Comparison of ENCODE assay signal across 16 cellular contexts in genomic region chr6:142361345-142361744, GRCh38. TPM values are rescaled to one million over a fixed set of nuclear protein-coding genes. Genes with fewer than 3 reads are reported as not detected.
A peak's percentile ranks its signal among the peaks of the same experiment; 100 is the strongest.
DNase-seq lines count a peak whose midpoint lies in the region; ATAC-seq, FAIRE-seq and TF ChIP-seq lines count a peak whose summit lies in the region.
"Had no signal": no experiment of that assay in that cellular context is flagged by ENCODE, and none has a peak within 500 bp of the region (broad histone marks: within the 10 kb centered on the region; RNA-seq: fewer than 3 reads in every experiment).

No MANE protein-coding gene starts in this region.

- no peaks in the 10 kb centered on the region for H3K27me3 ChIP-seq in endothelial cell of umbilical vein (ENCODE audit: control insufficient read depth in 2 of 2, insufficient read depth in 2 of 2, low read length in 2 of 2)

- H3K9me3 ChIP-seq in A549, result no peaks in the 10 kb centered on the region
- H3K9me3 ChIP-seq in HEK293 (ENCODE audit: control insufficient read depth, insufficient read depth, low read depth, low read length), result no peaks in the 10 kb centered on the region
- no peaks in the 10 kb centered on the region for H3K9me3 ChIP-seq in endothelial cell of umbilical vein (replicated peaks; ENCODE audit: control insufficient read depth, insufficient read depth, low read length)

- peaks cover 60% of the 10 kb centered on the region for H3K79me2 ChIP-seq in endothelial cell of umbilical vein (ENCODE audit: control insufficient read depth, insufficient read depth, low read length)

- H3K36me3 Mint-ChIP-seq in nephron progenitor cell (ENCODE audit: low read depth), result no peaks in the 10 kb centered on the region

- H3K36me3 ChIP-seq in HEK293 (ENCODE audit: control insufficient read depth in 2 of 2, insufficient read depth in 1 of 2, low read length in 2 of 2) (no peaks in the 10 kb centered on the region), endothelial cell of umbilical vein (ENCODE audit: control insufficient read depth in 2 of 2, extremely low read depth in 1 of 2, insufficient read depth in 2 of 2, low read length in 2 of 2) (no peaks in the 10 kb centered on the region)

- peaks cover 4% of the 10 kb centered on the region for H4K20me1 ChIP-seq in endothelial cell of umbilical vein (replicated peaks; ENCODE audit: control insufficient read depth, extremely low read depth, insufficient read depth, low read length)

- CTCF ChIA-PET in A549 (lab: Yijun Ruan, JAX) (no interaction called here), HEK293 (lab: Yijun Ruan, JAX) (interaction anchor here (0.6 to 1.3 kb wide), 2 partner anchors 42 to 114 kb away, joined by 4 read pairs; no protein-coding TSS in a partner anchor), endothelial cell of umbilical vein (lab: Charles Lee) (no interaction called here)

- no peak for FAIRE-seq in A549 (lab: Jason Lieb, UNC)
- FAIRE-seq in endothelial cell of umbilical vein (lab: Jason Lieb, UNC), result no peak
- FAIRE-seq: GM12891, GM18507 had no signal

- H3K27ac ChIP-seq in A549, result peak overlapping the region; percentile 70 to 78
- H3K27ac ChIP-seq in HEK293 (ENCODE audit: extremely low read depth, low read depth, low read length), result no peak overlapping the region
- H3K27ac ChIP-seq in endothelial cell of umbilical vein (ENCODE audit: insufficient read depth, low read depth, low read length), result no peak overlapping the region
- H3K27ac ChIP-seq: C4-2B had no signal

- BruUV-seq in endothelial cell of umbilical vein (replicated peaks; lab: Mats Ljungman, UMichigan), result no TSS peak

- no peak overlapping the region for H3K4me3 Mint-ChIP-seq in nephron progenitor cell

- no peak overlapping the region for H3K9ac ChIP-seq in endothelial cell of umbilical vein (replicated peaks; ENCODE audit: extremely low read depth, insufficient read depth, low read length)

- dilution Hi-C loops in endothelial cell of umbilical vein (cut with MboI; ENCODE audit: extremely low pct_ligation_motif_present, low sequenced_read_pairs), result no loop called here

- H3K4me2 ChIP-seq in A549, result peak overlapping the region; percentile 66
- H3K4me2 ChIP-seq in endothelial cell of umbilical vein (ENCODE audit: insufficient read depth, low read length), result peak overlapping the region; percentile 29

- TF ChIP-seq CTCF in A549 (IDR thresholded peaks at IDR 0.05) (no peak), HEK293 (tag by site-specific recombination; IDR thresholded peaks at IDR 0.05) (no peak), endothelial cell of umbilical vein (IDR thresholded peaks at IDR 0.05; ENCODE audit: extremely low read depth in 1 of 2, insufficient read depth in 1 of 2, low read depth in 1 of 2, low read length in 2 of 2) (no peak), nephron progenitor cell (IDR thresholded peaks at IDR 0.05) (no peak)

- no peaks in the 10 kb centered on the region for H3K9me3 Mint-ChIP-seq in nephron progenitor cell

- no peak overlapping the region for H2AFZ ChIP-seq in endothelial cell of umbilical vein (ENCODE audit: low read depth, low read length)

- H3K4me1 ChIP-seq in A549 (peaks cover 89% of the 10 kb centered on the region), HEK293 (ENCODE audit: control insufficient read depth, insufficient read depth, low read length) (peaks cover 21% of the 10 kb centered on the region), endothelial cell of umbilical vein (ENCODE audit: control insufficient read depth, extremely low read depth, insufficient read depth, low read length) (peaks cover 29% of the 10 kb centered on the region)

- no peak for DNase-seq in A549 (ENCODE audit: low read depth in 1 of 2, low spot score in 1 of 2)
- no peak for DNase-seq in endothelial cell of umbilical vein (ENCODE audit: low read depth, low spot score)
- no peak for DNase-seq in nephron progenitor cell
- no peak for DNase-seq in NAMALWA (ENCODE audit: low spot score)
- DNase-seq: GF-D8, NCI-H1436, NCI-H2029 treated with DMSO at 0.1 percent for 48 hours, NCI-H2171 treated with DMSO at 0.1 percent for 48 hours, NCI-H510A treated with DMSO at 0.1 percent for 48 hours, NCI-H82 had no signal

- TF ChIP-seq POLR2A in A549 (IDR thresholded peaks at IDR 0.05; ENCODE audit: low read length), result no peak
- no peak for TF ChIP-seq POLR2A in endothelial cell of umbilical vein (IDR thresholded peaks at IDR 0.05; ENCODE audit: low read depth, low read length)

- 87% methylated on average over 5 of the region's 5 CpGs for WGBS in A549 (ENCODE audit: missing lambda C conversion rate)

- intact Hi-C loops in endothelial cell of umbilical vein (cut with micrococcal nuclease), result loop anchor here (1.0 kb wide), 1 partner anchor 11 kb away; no protein-coding TSS in a partner anchor

- H3K9me1 ChIP-seq in endothelial cell of umbilical vein (replicated peaks; ENCODE audit: control insufficient read depth, extremely low read depth, insufficient read depth, low read length), result no peaks in the 10 kb centered on the region

- POLR2A ChIA-PET in A549 (lab: Yijun Ruan, JAX), result interaction anchor here (0.6 to 1.1 kb wide), 2 partner anchors 13 to 15 kb away, joined by 3 to 5 read pairs; no protein-coding TSS in a partner anchor
- POLR2A ChIA-PET in HEK293 (lab: Yijun Ruan, JAX), result no interaction called here
- POLR2A ChIA-PET in endothelial cell of umbilical vein (lab: Charles Lee), result no interaction called here

- no peak overlapping the region for H3K4me3 ChIP-seq in A549
- no peak overlapping the region for H3K4me3 ChIP-seq in HEK293 (ENCODE audit: low read depth, low read length)
- no peak overlapping the region for H3K4me3 ChIP-seq in endothelial cell of umbilical vein (replicated peaks in 1 of 3; ENCODE audit: insufficient read depth in 1 of 3, low read depth in 1 of 3, low read length in 3 of 3)

- ATAC-seq in A549 (peak; percentile 27 to 39; a peak in 3 of 6 replicates), HG03175 (IDR thresholded peaks at IDR 0.05; ENCODE audit: unreplicated experiment) (no peak), GM19455 (IDR thresholded peaks at IDR 0.05; ENCODE audit: unreplicated experiment) (no peak)

- no peaks in the 10 kb centered on the region for H3K4me1 Mint-ChIP-seq in nephron progenitor cell

- peak overlapping the region; percentile 79 for H3K27ac Mint-ChIP-seq in nephron progenitor cell

- no peaks in the 10 kb centered on the region for H3K27me3 Mint-ChIP-seq in nephron progenitor cell (ENCODE audit: low read depth, poor library complexity)

- TF ChIP-seq RAD21 in A549 (conservative IDR thresholded peaks at IDR 0.05 in 1 of 2, IDR thresholded peaks at IDR 0.05 in 1 of 2), result no peak

- no peak for TF ChIP-seq EP300 in A549 (IDR thresholded peaks at IDR 0.05)

TF ChIP-seq in A549, 52 proteins besides CTCF, POLR2A, EP300 and RAD21 (continues in another document):
- TF ChIP-seq KDM1A (IDR thresholded peaks at IDR 0.05; ENCODE audit: low read depth) (no peak), SMC3 (IDR thresholded peaks at IDR 0.05) (no peak), ESRRA (IDR thresholded peaks at IDR 0.05; ENCODE audit: borderline replicate concordance, low read length) (no peak), HES2 (IDR thresholded peaks at IDR 0.05) (no peak), BHLHE40 (IDR thresholded peaks at IDR 0.05; ENCODE audit: low read depth, low read length) (no peak)

TF ChIP-seq in HEK293, 187 proteins besides CTCF, POLR2A, EP300 and RAD21:
- TF ChIP-seq ZNF548 (tag by site-specific recombination; IDR thresholded peaks at IDR 0.05), result no peak
- TF ChIP-seq ZBTB20 (tag by site-specific recombination; IDR thresholded peaks at IDR 0.05), result peak; percentile 28; the same call in 1 of the 2 replicates

TF ChIP-seq in endothelial cell of umbilical vein, 7 proteins besides CTCF, POLR2A, EP300 and RAD21:
- no peak for TF ChIP-seq POLR2AphosphoS5 (IDR thresholded peaks at IDR 0.05; ENCODE audit: insufficient read depth, low read depth, low read length)
- TF ChIP-seq MAX (IDR thresholded peaks at IDR 0.05; ENCODE audit: insufficient read depth, insufficient read length), result no peak
- no peak for TF ChIP-seq FOS (IDR thresholded peaks at IDR 0.05; ENCODE audit: borderline replicate concordance, insufficient read depth, low read length)
- no peak for TF ChIP-seq EZH2 (IDR thresholded peaks at IDR 0.05; ENCODE audit: borderline replicate concordance, low read depth, low read length, severe bottlenecking)
- no peak for TF ChIP-seq MYC (IDR thresholded peaks at IDR 0.05; ENCODE audit: low read depth, low read length)
- TF ChIP-seq JUN (IDR thresholded peaks at IDR 0.05; ENCODE audit: borderline replicate concordance, insufficient read depth, insufficient read length, low read depth), result no peak
- TF ChIP-seq GATA2 (IDR thresholded peaks at IDR 0.05; ENCODE audit: insufficient read depth, insufficient read length, low read depth, low read length), result no peak

RNA-seq across cellular contexts. Expression of gene ADGRG6, which starts 59.5 kb away (rescaled TPM):
- polyA plus RNA-seq in A549 (2011; rRNA removed) (176 and 181 TPM in 2 replicates), A549 (2017; fragmentation: RNase III; extraction: RNeasy Plus Mini Kit Qiagen cat#74134 plus additional on column Dnase treatment) (53.9 to 61.1 TPM (median 55.4 TPM) in 3 replicates), endothelial cell of umbilical vein (154 and 166 TPM in 2 replicates)
- 34.3 and 35.0 TPM in 2 replicates for polyA plus RNA-seq in A549 (2012; cell fraction: cytosol; rRNA removed)
- polyA plus RNA-seq in A549 (2012; cell fraction: nucleus; rRNA removed), result 42.9 and 53.7 TPM in 2 replicates
- polyA minus RNA-seq in A549 (2011; rRNA and poly(A)+ RNA removed), result 202 and 259 TPM in 2 replicates
- 99.3 and 113 TPM in 2 replicates for total RNA-seq in endothelial cell of umbilical vein
- polyA plus RNA-seq in endothelial cell of umbilical vein (2011; cell fraction: cytosol; rRNA removed), result 80.1 and 88.6 TPM in 2 replicates
- polyA plus RNA-seq in endothelial cell of umbilical vein (2011; cell fraction: nucleus; rRNA removed), result 280 and 349 TPM in 2 replicates
- polyA plus RNA-seq in endothelial cell of umbilical vein (2012), result 121 and 143 TPM in 2 replicates
- 869 and 872 TPM in 2 replicates for polyA minus RNA-seq in endothelial cell of umbilical vein
- 17.4 TPM for polyA minus RNA-seq in endothelial cell of umbilical vein (2011; cell fraction: cytosol; rRNA and poly(A)+ RNA removed)
- 1,050 and 1,471 TPM in 2 replicates for polyA minus RNA-seq in endothelial cell of umbilical vein (2011; cell fraction: nucleus; rRNA and poly(A)+ RNA removed)

Comparison
In these comparisons a context has a peak if more than half of its experiments do, and no peak if none do; other contexts are left out.
1. ATAC-seq: peak in A549 (2 of 2); none in HG03175 (single experiment) and GM19455 (single experiment).
2. H3K27ac ChIP-seq: peak in A549 (2 of 2); none in HEK293 (single experiment) and endothelial cell of umbilical vein (single experiment).